In the genomic region with DNA sequence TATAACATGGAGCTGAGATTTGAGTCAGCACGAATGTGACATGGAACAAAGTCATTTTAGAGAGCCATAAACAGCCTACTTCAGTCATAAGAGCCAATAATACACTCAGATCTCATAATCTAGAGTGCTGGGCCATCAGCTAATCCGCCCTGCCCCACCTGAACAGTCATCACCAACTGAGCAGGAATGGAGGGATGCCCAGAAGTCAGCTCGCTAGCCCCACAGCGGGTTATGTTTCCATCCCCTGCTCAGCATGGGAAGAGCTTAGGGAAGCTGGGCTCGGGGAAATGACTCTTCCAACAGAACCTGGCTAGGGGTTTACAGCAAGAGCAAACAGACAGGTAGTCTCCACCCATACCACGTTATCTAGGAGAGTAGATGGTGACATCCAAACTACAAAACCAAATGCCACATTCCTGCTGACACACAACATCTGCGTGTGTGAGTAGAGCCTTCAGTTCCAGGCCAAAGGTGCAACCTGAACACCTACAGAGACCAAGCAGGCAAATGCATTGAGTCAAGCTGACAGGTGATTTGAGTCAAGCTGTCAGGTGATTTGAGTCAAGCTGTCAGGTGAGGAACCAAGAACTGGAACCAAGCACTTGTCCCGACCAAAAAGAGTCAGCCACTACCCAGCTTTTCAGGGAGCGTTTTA, we compare ENCODE assay signal across 1 cellular context.
A peak's percentile ranks its signal among the peaks of the same experiment; 100 is the strongest.
TF ChIP-seq lines count a peak whose summit lies in the region.

No MANE protein-coding gene starts in this region.

TF ChIP-seq in GM12878, 131 proteins besides CTCF, POLR2A, EP300 and RAD21:
- TF ChIP-seq RAD51 (IDR thresholded peaks at IDR 0.05) (0 out of 2 replicates have a peak, but pooled peaks have one; percentile 38), E4F1 (IDR thresholded peaks at IDR 0.05; ENCODE audit: borderline replicate concordance, partially characterized antibody) (no peak), TCF3 (IDR thresholded peaks at IDR 0.05; ENCODE audit: borderline replicate concordance, insufficient read depth, low read depth, low read length) (0 out of 2 replicates have a peak, but pooled peaks have one; percentile 44), BCL3 (IDR thresholded peaks at IDR 0.05; ENCODE audit: borderline replicate concordance, insufficient read depth, low read depth, low read length, poor library complexity, severe bottlenecking) (peak; percentile 42)
- TF ChIP-seq, protein P1, sequence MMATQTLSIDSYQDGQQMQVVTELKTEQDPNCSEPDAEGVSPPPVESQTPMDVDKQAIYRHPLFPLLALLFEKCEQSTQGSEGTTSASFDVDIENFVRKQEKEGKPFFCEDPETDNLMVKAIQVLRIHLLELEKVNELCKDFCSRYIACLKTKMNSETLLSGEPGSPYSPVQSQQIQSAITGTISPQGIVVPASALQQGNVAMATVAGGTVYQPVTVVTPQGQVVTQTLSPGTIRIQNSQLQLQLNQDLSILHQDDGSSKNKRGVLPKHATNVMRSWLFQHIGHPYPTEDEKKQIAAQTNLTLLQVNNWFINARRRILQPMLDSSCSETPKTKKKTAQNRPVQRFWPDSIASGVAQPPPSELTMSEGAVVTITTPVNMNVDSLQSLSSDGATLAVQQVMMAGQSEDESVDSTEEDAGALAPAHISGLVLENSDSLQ (IDR thresholded peaks at IDR 0.05), result peak; percentile 58
